Comparison of ENCODE assay signal across 3 cellular contexts in the genomic region with DNA sequence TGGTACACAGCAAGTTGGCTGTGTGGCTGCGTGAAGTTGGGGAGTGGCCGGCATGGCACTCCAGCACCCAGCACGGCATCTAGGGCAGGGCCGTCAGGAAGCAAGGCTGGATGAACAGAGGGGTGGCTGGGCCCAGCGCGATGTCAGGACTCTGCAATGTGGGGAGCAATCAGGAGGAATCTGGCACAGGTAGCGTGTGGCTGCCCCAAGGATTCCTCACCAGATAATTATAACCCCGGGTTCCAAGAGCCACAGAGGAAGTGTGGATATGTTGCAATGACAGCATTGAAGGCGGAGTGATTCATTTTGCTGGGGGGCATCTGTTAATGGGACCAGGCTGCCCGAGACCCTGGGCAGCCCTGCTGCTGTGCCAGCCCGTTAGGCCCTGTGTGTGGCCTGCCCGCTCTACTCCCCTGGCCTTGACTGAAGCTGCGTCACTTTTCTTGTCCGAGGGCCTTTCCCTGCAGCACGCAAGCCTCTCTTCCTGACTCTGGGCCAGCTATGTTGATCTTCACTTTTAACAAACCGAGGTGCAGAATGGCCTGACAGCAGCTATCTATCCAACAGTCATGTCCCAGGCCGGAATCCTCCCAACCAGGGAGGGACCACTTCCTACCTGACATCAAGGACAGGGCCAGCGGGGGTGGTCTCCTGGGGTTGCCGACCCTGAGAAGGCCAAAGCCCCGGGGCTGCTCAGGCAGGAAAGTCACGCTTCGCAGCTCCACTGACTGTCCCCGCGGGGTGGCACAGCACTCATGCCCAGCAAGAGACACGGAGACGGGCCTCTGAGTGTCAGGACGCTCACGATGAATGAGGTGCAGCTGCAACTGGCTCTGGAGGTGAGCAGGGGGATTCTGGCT.
TF ChIP-seq lines count a peak whose summit lies in the region.

No MANE protein-coding gene starts in this region.

TF ChIP-seq in GM23338, 12 proteins besides CTCF, POLR2A, EP300 and RAD21 (continued from another document and continues in another):
- TF ChIP-seq, protein P1, sequence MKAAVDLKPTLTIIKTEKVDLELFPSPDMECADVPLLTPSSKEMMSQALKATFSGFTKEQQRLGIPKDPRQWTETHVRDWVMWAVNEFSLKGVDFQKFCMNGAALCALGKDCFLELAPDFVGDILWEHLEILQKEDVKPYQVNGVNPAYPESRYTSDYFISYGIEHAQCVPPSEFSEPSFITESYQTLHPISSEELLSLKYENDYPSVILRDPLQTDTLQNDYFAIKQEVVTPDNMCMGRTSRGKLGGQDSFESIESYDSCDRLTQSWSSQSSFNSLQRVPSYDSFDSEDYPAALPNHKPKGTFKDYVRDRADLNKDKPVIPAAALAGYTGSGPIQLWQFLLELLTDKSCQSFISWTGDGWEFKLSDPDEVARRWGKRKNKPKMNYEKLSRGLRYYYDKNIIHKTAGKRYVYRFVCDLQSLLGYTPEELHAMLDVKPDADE (IDR thresholded peaks at IDR 0.05) = no peak
- TF ChIP-seq POLR2AphosphoS5 (IDR thresholded peaks at IDR 0.05; ENCODE audit: low read depth) = no peak
- no peak for TF ChIP-seq EZH2 (IDR thresholded peaks at IDR 0.05; ENCODE audit: low read depth, unreplicated experiment)
- TF ChIP-seq EZH2phosphoT487 (IDR thresholded peaks at IDR 0.05; ENCODE audit: unreplicated experiment) = no peak
- TF ChIP-seq JUNB (IDR thresholded peaks at IDR 0.05; ENCODE audit: unreplicated experiment) = no peak
- TF ChIP-seq ZNF114 (CRISPR knock-in tag; IDR thresholded peaks at IDR 0.05) = no peak
- no peak for TF ChIP-seq STAT1 (IDR thresholded peaks at IDR 0.05; ENCODE audit: unreplicated experiment)
- TF ChIP-seq CREB1 (CRISPR knock-in tag; IDR thresholded peaks at IDR 0.05; ENCODE audit: low read depth) = no peak

TF ChIP-seq in H1, 55 proteins besides CTCF, POLR2A, EP300 and RAD21 (continued from another document):
- no peak for TF ChIP-seq EGR1 (IDR thresholded peaks at IDR 0.05; ENCODE audit: borderline replicate concordance, low read depth, low read length)
- TF ChIP-seq SUZ12 (IDR thresholded peaks at IDR 0.05; ENCODE audit: low read length) = no peak
- TF ChIP-seq SIX5 (IDR thresholded peaks at IDR 0.05; ENCODE audit: low read depth, low read length) = no peak
- TF ChIP-seq TCF12 (IDR thresholded peaks at IDR 0.05; ENCODE audit: low read depth, low read length) = no peak
- no peak for TF ChIP-seq PHF8 (conservative IDR thresholded peaks at IDR 0.05; ENCODE audit: low read depth, low read length)
- TF ChIP-seq, protein P2, sequence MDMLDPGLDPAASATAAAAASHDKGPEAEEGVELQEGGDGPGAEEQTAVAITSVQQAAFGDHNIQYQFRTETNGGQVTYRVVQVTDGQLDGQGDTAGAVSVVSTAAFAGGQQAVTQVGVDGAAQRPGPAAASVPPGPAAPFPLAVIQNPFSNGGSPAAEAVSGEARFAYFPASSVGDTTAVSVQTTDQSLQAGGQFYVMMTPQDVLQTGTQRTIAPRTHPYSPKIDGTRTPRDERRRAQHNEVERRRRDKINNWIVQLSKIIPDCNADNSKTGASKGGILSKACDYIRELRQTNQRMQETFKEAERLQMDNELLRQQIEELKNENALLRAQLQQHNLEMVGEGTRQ (IDR thresholded peaks at IDR 0.05; ENCODE audit: low read length) = no peak
- TF ChIP-seq GTF2F1 (IDR thresholded peaks at IDR 0.05; ENCODE audit: borderline replicate concordance, low read depth, low read length) = no peak
- TF ChIP-seq TAF7 (optimal IDR thresholded peaks at IDR 0.05; ENCODE audit: borderline replicate concordance, low read depth, low read length) = no peak
- TF ChIP-seq POLR2AphosphoS5 (IDR thresholded peaks at IDR 0.05; ENCODE audit: low read depth, low read length) = no peak
- no peak for TF ChIP-seq RBBP5 (IDR thresholded peaks at IDR 0.05; ENCODE audit: borderline replicate concordance, low read depth, low read length)

TF ChIP-seq in GM12891, 5 proteins besides CTCF, POLR2A, EP300 and RAD21 (continued from another document):
- no peak for TF ChIP-seq TAF1 (IDR thresholded peaks at IDR 0.05; ENCODE audit: low read depth, low read length)
